13 cellular contexts compared by ENCODE assay signal in genomic region chr12:27592548-27592947, GRCh38.
DNase-seq lines count a peak whose midpoint lies in the region; ATAC-seq, FAIRE-seq and TF ChIP-seq lines count a peak whose summit lies in the region.
"Had no signal": no experiment of that assay in that cellular context is flagged by ENCODE, and none has a peak within 500 bp of the region (broad histone marks: within the 10 kb centered on the region; RNA-seq: fewer than 3 reads in every experiment).

No MANE protein-coding gene starts in this region.

- H3K27me3 Mint-ChIP-seq in HFFc6 (ENCODE audit: insufficient read depth): peaks cover 4% of the 10 kb centered on the region; the same call in 1 of the 2 replicates
- H3K27me3 Mint-ChIP-seq in brain: peaks cover 3% of the 10 kb centered on the region
- no peaks in the 10 kb centered on the region for H3K27me3 Mint-ChIP-seq in activated CD8-positive, alpha-beta memory T cell treated with anti-CD3 and anti-CD28 coated beads, Interleukin-2, amount 10 ng/mL, durations not matched to agents 7 days and 5 days
- H3K27me3 Mint-ChIP-seq: activated T-cell treated with anti-CD3 and anti-CD28 coated beads, Interleukin-2, amount 50 U/mL, for 24 hours had no signal

- no peak overlapping the region for H3K4me3 Mint-ChIP-seq in HFFc6
- no peak overlapping the region for H3K4me3 Mint-ChIP-seq in brain
- no peak overlapping the region for H3K4me3 Mint-ChIP-seq in activated CD8-positive, alpha-beta memory T cell treated with anti-CD3 and anti-CD28 coated beads, Interleukin-2, amount 10 ng/mL, durations not matched to agents 7 days and 5 days
- H3K4me3 Mint-ChIP-seq: activated T-cell treated with anti-CD3 and anti-CD28 coated beads, Interleukin-2, amount 50 U/mL, for 24 hours had no signal

- peaks cover 8 to 14% of the 10 kb centered on the region in 2 donors for H3K4me1 ChIP-seq in left lung

- H3K9me3 ChIP-seq in left lung: no peaks in the 10 kb centered on the region
- H3K9me3 ChIP-seq: thyroid gland had no signal

- H3K9me3 Mint-ChIP-seq in HFFc6 (no peaks in the 10 kb centered on the region), brain (no peaks in the 10 kb centered on the region)
- peaks cover 2% of the 10 kb centered on the region for H3K9me3 Mint-ChIP-seq in activated CD8-positive, alpha-beta memory T cell treated with anti-CD3 and anti-CD28 coated beads, Interleukin-2, amount 10 ng/mL, durations not matched to agents 7 days and 5 days (ENCODE audit: low read depth)
- H3K9me3 Mint-ChIP-seq: activated T-cell treated with anti-CD3 and anti-CD28 coated beads, Interleukin-2, amount 50 U/mL, for 24 hours had no signal

- H3K4me1 Mint-ChIP-seq in HFFc6 (ENCODE audit: low read depth) (peaks cover 77% of the 10 kb centered on the region), brain (peaks cover 52% of the 10 kb centered on the region)
- H3K4me1 Mint-ChIP-seq in activated CD8-positive, alpha-beta memory T cell treated with anti-CD3 and anti-CD28 coated beads, Interleukin-2, amount 10 ng/mL, durations not matched to agents 7 days and 5 days: peaks cover 4% of the 10 kb centered on the region

- H3K27ac Mint-ChIP-seq in HFFc6: peak overlapping the region; percentile 80
- H3K27ac Mint-ChIP-seq in brain: peak overlapping the region in 3 of 5 experiments; percentile 49 to 70 (median 68)
- no peak overlapping the region for H3K27ac Mint-ChIP-seq in activated CD8-positive, alpha-beta memory T cell treated with anti-CD3 and anti-CD28 coated beads, Interleukin-2, amount 10 ng/mL, durations not matched to agents 7 days and 5 days
- H3K27ac Mint-ChIP-seq: activated T-cell treated with anti-CD3 and anti-CD28 coated beads, Interleukin-2, amount 50 U/mL, for 24 hours had no signal

- TF ChIP-seq POLR2A in H54 (IDR thresholded peaks at IDR 0.05; ENCODE audit: low read depth, low read length): no peak

- H3K36me3 Mint-ChIP-seq in HFFc6 (ENCODE audit: low read depth): peaks cover 33% of the 10 kb centered on the region
- peaks cover 15% of the 10 kb centered on the region for H3K36me3 Mint-ChIP-seq in brain
- H3K36me3 Mint-ChIP-seq in activated CD8-positive, alpha-beta memory T cell treated with anti-CD3 and anti-CD28 coated beads, Interleukin-2, amount 10 ng/mL, durations not matched to agents 7 days and 5 days: peaks cover 1% of the 10 kb centered on the region

- no peak overlapping the region for H3K4me3 ChIP-seq in left lung
- H3K4me3 ChIP-seq: thyroid gland had no signal

- intact Hi-C loops in left lung (cut with DNase I): no loop called here

- CTCF ChIA-PET in activated CD8-positive, alpha-beta memory T cell treated with anti-CD3 and anti-CD28 coated beads, Interleukin-2, amount 10 ng/mL, durations not matched to agents 7 days and 5 days (lab: Charles Lee): no interaction called here

- no peaks in the 10 kb centered on the region for H3K27me3 ChIP-seq in left lung
- H3K27me3 ChIP-seq: thyroid gland had no signal

- ATAC-seq in left lung (peak; percentile 70), GM18861 (IDR thresholded peaks at IDR 0.05; ENCODE audit: unreplicated experiment) (no peak), GM19351 (IDR thresholded peaks at IDR 0.05; ENCODE audit: unreplicated experiment) (no peak)
- ATAC-seq in activated CD8-positive, alpha-beta memory T cell treated with anti-CD3 and anti-CD28 coated beads, Interleukin-2, amount 10 ng/mL, durations not matched to agents 7 days and 5 days: no peak

- H3K36me3 ChIP-seq in left lung: no peaks in the 10 kb centered on the region
- H3K36me3 ChIP-seq: thyroid gland had no signal

- DNase-seq in A172 (ENCODE audit: low spot score): peak; percentile 67
- DNase-seq in HFFc6: peak; percentile 77
- peak in 1 of 2 donors; percentile 36 for DNase-seq in left lung
- no peak for DNase-seq in H54 (ENCODE audit: insufficient read length, low spot score)
- no peak for DNase-seq in activated CD8-positive, alpha-beta memory T cell treated with anti-CD3 and anti-CD28 coated beads, Interleukin-2, amount 10 ng/mL, durations not matched to agents 7 days and 5 days
- DNase-seq: activated T-cell treated with anti-CD3 and anti-CD28 coated beads, Interleukin-2, amount 50 U/mL, for 24 hours; erythroblast; SHP77 treated with DMSO at 0.1 percent for 48 hours had no signal

- no peak for FAIRE-seq in H54 (lab: Jason Lieb, UNC)

- H3K27ac ChIP-seq in left lung: peak overlapping the region in 1 of 2 donors; percentile 48
- H3K27ac ChIP-seq: C4-2B had no signal

- TF ChIP-seq CTCF in HFFc6 (IDR thresholded peaks at IDR 0.05): no peak
- TF ChIP-seq CTCF in brain (conservative IDR thresholded peaks at IDR 0.05): no peak
- no peak for TF ChIP-seq CTCF in left lung (IDR thresholded peaks at IDR 0.05)

Comparison
In these comparisons a context has a peak if more than half of its experiments do, and no peak if none do; other contexts are left out.
1. DNase-seq: peak in A172 (single experiment) and HFFc6 (single experiment); none in H54 (single experiment) and activated CD8-positive, alpha-beta memory T cell treated with anti-CD3 and anti-CD28 coated beads, Interleukin-2, amount 10 ng/mL, durations not matched to agents 7 days and 5 days (single experiment).